Comparison of ENCODE assay signal across 23 cellular contexts in genomic region chr10:35707642-35708425, GRCh38.
"Had no signal": no experiment of that assay in that cellular context is flagged by ENCODE, and none has a peak within 500 bp of the region (broad histone marks: within the 10 kb centered on the region; RNA-seq: fewer than 3 reads in every experiment).

No MANE protein-coding gene starts in this region.

- DNase-seq: activated CD4-positive, alpha-beta T cell treated with anti-CD3 and anti-CD28 coated beads, Interleukin-2, amount 10 ng/mL, durations not matched to agents 24 days and 14 days; activated CD8-positive, alpha-beta T cell treated with anti-CD3 and anti-CD28 coated beads for 36 hours; activated naive CD4-positive, alpha-beta T cell treated with anti-CD3 and anti-CD28 coated beads, Interleukin-2, amount 10 ng/mL, durations not matched to agents 7 days and 5 days; activated naive CD8-positive, alpha-beta T cell treated with anti-CD3 and anti-CD28 coated beads, Interleukin-2, amount 50 U/mL, for 24 hours; activated T-cell treated with anti-CD3 and anti-CD28 coated beads, Interleukin-2, amount 50 U/mL, for 1 hour; effector CD4-positive, alpha-beta T cell; foreskin melanocyte; glutamatergic neuron; hypothalamus; islet precursor cell; left ventricle myocardium inferior; stimulated activated CD4-positive, alpha-beta T cell treated with anti-CD3 and anti-CD28 coated beads, Interleukin-4, amount 100 ng/mL, for 1 hour; T1000; upper lobe of left lung had no signal

- H3K36me3 Mint-ChIP-seq: activated naive CD4-positive, alpha-beta T cell treated with anti-CD3 and anti-CD28 coated beads, Interleukin-2, amount 10 ng/mL, durations not matched to agents 7 days and 5 days; neural progenitor cell; stimulated activated memory B cell treated with anti-CD40 and anti-IgM and Interleukin-4, amounts not matched to agents 10 μg/mL and 1 μg/mL and 100 μg/mL, for 72 hours had no signal

- H3K4me1 ChIP-seq: ascending aorta, breast epithelium, esophagus muscularis mucosa, right atrium auricular region, upper lobe of left lung had no signal

- H3K4me3 Mint-ChIP-seq: activated CD4-positive, alpha-beta T cell treated with anti-CD3 and anti-CD28 coated beads, Interleukin-2, amount 10 ng/mL, durations not matched to agents 24 days and 14 days; activated CD8-positive, alpha-beta T cell treated with anti-CD3 and anti-CD28 coated beads for 36 hours; activated naive CD4-positive, alpha-beta T cell treated with anti-CD3 and anti-CD28 coated beads, Interleukin-2, amount 10 ng/mL, durations not matched to agents 7 days and 5 days; activated naive CD8-positive, alpha-beta T cell treated with anti-CD3 and anti-CD28 coated beads, Interleukin-2, amount 50 U/mL, for 24 hours; neural progenitor cell; stimulated activated memory B cell treated with anti-CD40 and anti-IgM and Interleukin-4, amounts not matched to agents 10 μg/mL and 1 μg/mL and 100 μg/mL, for 72 hours had no signal

- H3K9me3 Mint-ChIP-seq: activated CD4-positive, alpha-beta T cell treated with anti-CD3 and anti-CD28 coated beads, Interleukin-2, amount 10 ng/mL, durations not matched to agents 24 days and 14 days; activated naive CD4-positive, alpha-beta T cell treated with anti-CD3 and anti-CD28 coated beads, Interleukin-2, amount 10 ng/mL, durations not matched to agents 7 days and 5 days; neural progenitor cell had no signal

- H3K27ac Mint-ChIP-seq: activated CD4-positive, alpha-beta T cell treated with anti-CD3 and anti-CD28 coated beads, Interleukin-2, amount 10 ng/mL, durations not matched to agents 24 days and 14 days; activated CD8-positive, alpha-beta T cell treated with anti-CD3 and anti-CD28 coated beads for 36 hours; activated naive CD4-positive, alpha-beta T cell treated with anti-CD3 and anti-CD28 coated beads, Interleukin-2, amount 10 ng/mL, durations not matched to agents 7 days and 5 days; activated naive CD8-positive, alpha-beta T cell treated with anti-CD3 and anti-CD28 coated beads, Interleukin-2, amount 50 U/mL, for 24 hours; neural progenitor cell; progenitor cell of endocrine pancreas; stimulated activated memory B cell treated with anti-CD40 and anti-IgM and Interleukin-4, amounts not matched to agents 10 μg/mL and 1 μg/mL and 100 μg/mL, for 72 hours had no signal

- H3K27me3 Mint-ChIP-seq: activated CD4-positive, alpha-beta T cell treated with anti-CD3 and anti-CD28 coated beads, Interleukin-2, amount 10 ng/mL, durations not matched to agents 24 days and 14 days; activated naive CD4-positive, alpha-beta T cell treated with anti-CD3 and anti-CD28 coated beads, Interleukin-2, amount 10 ng/mL, durations not matched to agents 7 days and 5 days had no signal

- H3K9ac ChIP-seq: neural progenitor cell had no signal

- H3K4me3 ChIP-seq: ascending aorta, breast epithelium, esophagus muscularis mucosa, left ventricle myocardium inferior, neural progenitor cell, right atrium auricular region, smooth muscle cell, thoracic aorta, upper lobe of left lung had no signal

- H3K27me3 ChIP-seq: ascending aorta, breast epithelium, neural progenitor cell, right atrium auricular region, upper lobe of left lung had no signal

- ATAC-seq: activated CD8-positive, alpha-beta T cell treated with anti-CD3 and anti-CD28 coated beads for 36 hours; activated naive CD8-positive, alpha-beta T cell treated with anti-CD3 and anti-CD28 coated beads, Interleukin-2, amount 50 U/mL, for 24 hours; stimulated activated memory B cell treated with anti-CD40 and anti-IgM and Interleukin-4, amounts not matched to agents 10 μg/mL and 1 μg/mL and 100 μg/mL, for 72 hours had no signal

- H3K9me3 ChIP-seq: ascending aorta, breast epithelium, right atrium auricular region, thoracic aorta had no signal

- H3K4me1 Mint-ChIP-seq: activated CD4-positive, alpha-beta T cell treated with anti-CD3 and anti-CD28 coated beads, Interleukin-2, amount 10 ng/mL, durations not matched to agents 24 days and 14 days; activated naive CD4-positive, alpha-beta T cell treated with anti-CD3 and anti-CD28 coated beads, Interleukin-2, amount 10 ng/mL, durations not matched to agents 7 days and 5 days; activated naive CD8-positive, alpha-beta T cell treated with anti-CD3 and anti-CD28 coated beads, Interleukin-2, amount 50 U/mL, for 24 hours; neural progenitor cell; stimulated activated memory B cell treated with anti-CD40 and anti-IgM and Interleukin-4, amounts not matched to agents 10 μg/mL and 1 μg/mL and 100 μg/mL, for 72 hours had no signal

- H3K36me3 ChIP-seq: ascending aorta, breast epithelium, esophagus muscularis mucosa, left ventricle myocardium inferior, neural progenitor cell, right atrium auricular region, thoracic aorta, upper lobe of left lung had no signal
